Comparison of ENCODE assay signal across 16 cellular contexts in genomic region chr7:144452064-144452463, GRCh38. TPM values are rescaled to one million over a fixed set of nuclear protein-coding genes. Genes with fewer than 3 reads are reported as not detected.
DNase-seq lines count a peak whose midpoint lies in the region; ATAC-seq and TF ChIP-seq lines count a peak whose summit lies in the region.
"Had no signal": no experiment of that assay in that cellular context is flagged by ENCODE, and none has a peak within 500 bp of the region (broad histone marks: within the 10 kb centered on the region; RNA-seq: fewer than 3 reads in every experiment).

No MANE protein-coding gene starts in this region.

- peak; percentile 87 for ATAC-seq in GM19452 (IDR thresholded peaks at IDR 0.05; ENCODE audit: unreplicated experiment)
- ATAC-seq in HG02870 (IDR thresholded peaks at IDR 0.05; ENCODE audit: unreplicated experiment), result peak; percentile 79
- ATAC-seq in HG03521 (IDR thresholded peaks at IDR 0.05; ENCODE audit: unreplicated experiment), result peak; percentile 49
- ATAC-seq: activated CD8-positive, alpha-beta T cell treated with anti-CD3 and anti-CD28 coated beads for 36 hours; activated T-helper 17 cell treated with anti-CD3 and anti-CD28 coated beads, Interleukin-2, amount 50 U/mL, for 72 hours; stimulated activated naive CD8-positive, alpha-beta T cell treated with anti-CD3 and anti-CD28 coated beads, Interleukin-15, Interleukin-2, amounts not matched to agents 100 U/mL and 50 U/mL, for 24 hours had no signal

- H3K27me3 ChIP-seq in BE2C, result no peaks in the 10 kb centered on the region

- H3K27ac ChIP-seq in coronary artery, result no peak overlapping the region
- H3K27ac ChIP-seq: SK-N-MC had no signal

- DNase-seq in GM12865 (ENCODE audit: low read depth) (peak; percentile 24), A172 (ENCODE audit: low spot score) (no peak), coronary artery (ENCODE audit: low spot score) (no peak), BE2C (no peak), NK-92 (lab: John Stamatoyannopoulos, UW; ENCODE audit: unreplicated experiment) (no peak)
- DNase-seq: activated CD8-positive, alpha-beta T cell treated with anti-CD3 and anti-CD28 coated beads for 36 hours; CD4-positive, alpha-beta memory T cell; NCI-H1048; stimulated activated naive CD8-positive, alpha-beta T cell treated with anti-CD3 and anti-CD28 coated beads, Interleukin-15, Interleukin-2, amounts not matched to agents 100 U/mL and 50 U/mL, for 24 hours had no signal

- H3K36me3 ChIP-seq in BE2C, result no peaks in the 10 kb centered on the region

- no peak overlapping the region for H3K4me3 ChIP-seq in GM12865 (ENCODE audit: low read depth, low read length)
- no peak overlapping the region for H3K4me3 ChIP-seq in coronary artery
- H3K4me3 ChIP-seq in BE2C (ENCODE audit: low read depth, low read length), result no peak overlapping the region
- H3K4me3 ChIP-seq: SK-N-MC had no signal

- H3K4me1 ChIP-seq in BE2C, result no peaks in the 10 kb centered on the region

- H3K9me3 ChIP-seq in BE2C, result no peaks in the 10 kb centered on the region

- no peak for TF ChIP-seq CTCF in GM12865 (IDR thresholded peaks at IDR 0.05; ENCODE audit: insufficient read depth, low read depth, low read length, missing control alignments)
- no peak for TF ChIP-seq CTCF in coronary artery (IDR thresholded peaks at IDR 0.05)
- no peak for TF ChIP-seq CTCF in BE2C (IDR thresholded peaks at IDR 0.05; ENCODE audit: low read depth, low read length)

RNA-seq across cellular contexts. Expression of gene NOBOX, which starts 48.6 kb away (rescaled TPM):
- not detected in 2 replicates for total RNA-seq in A172 (2014; rRNA removed; shearing (Covaris generic))
- polyA plus RNA-seq in BE2C (2012; ENCODE audit: insufficient read depth, insufficient read length, low read depth), result not detected
- total RNA-seq: A673; activated CD8-positive, alpha-beta T cell treated with anti-CD3 and anti-CD28 coated beads for 36 hours; activated T-helper 17 cell treated with anti-CD3 and anti-CD28 coated beads, Interleukin-2, amount 50 U/mL, for 72 hours; CD4-positive, alpha-beta memory T cell; epithelial cell of proximal tubule had no signal
- polyA plus RNA-seq: CD4-positive, alpha-beta memory T cell had no signal
